In genomic region chr6:105981002-105981887, GRCh38 we compare ENCODE assay signal across 9 cellular contexts.
DNase-seq lines count a peak whose midpoint lies in the region; ATAC-seq, FAIRE-seq and TF ChIP-seq lines count a peak whose summit lies in the region.
"Had no signal": no experiment of that assay in that cellular context is flagged by ENCODE, and none has a peak within 500 bp of the region (broad histone marks: within the 10 kb centered on the region; RNA-seq: fewer than 3 reads in every experiment).

No MANE protein-coding gene starts in this region.

- H3K36me3 ChIP-seq in esophagus muscularis mucosa (no peaks in the 10 kb centered on the region), gastrocnemius medialis (no peaks in the 10 kb centered on the region)

- peak; percentile 47 to 56 for DNase-seq in activated CD4-positive, alpha-beta T cell treated with anti-CD3 and anti-CD28 coated beads, Interleukin-2, amount 50 U/mL, for 48 hours
- no peak for DNase-seq in esophagus muscularis mucosa (ENCODE audit: extremely low spot score)
- DNase-seq in gastrocnemius medialis, result no peak
- DNase-seq in frontal cortex (ENCODE audit: low spot score in 2 of 2), result no peak
- no peak for DNase-seq in NCI-H2227 (lab: John Stamatoyannopoulos, UW; ENCODE audit: unreplicated experiment)

- intact Hi-C loops in esophagus muscularis mucosa (cut with DNase I) (no loop called here), gastrocnemius medialis (cut with DNase I; ENCODE audit: low total_unique reads) (no loop called here)

- TF ChIP-seq CTCF in esophagus muscularis mucosa (IDR thresholded peaks at IDR 0.05) (no peak), gastrocnemius medialis (IDR thresholded peaks at IDR 0.05 in 4 of 5, conservative IDR thresholded peaks at IDR 0.05 in 1 of 5) (no peak)

- TF ChIP-seq EP300 in esophagus muscularis mucosa (IDR thresholded peaks at IDR 0.05), result no peak

- H3K4me3 ChIP-seq in esophagus muscularis mucosa (peak overlapping the region; percentile 31 to 51 (median 38)), gastrocnemius medialis (peak overlapping the region; percentile 39 to 57 (median 45))
- H3K4me3 ChIP-seq: body of pancreas had no signal

- TF ChIP-seq POLR2A in esophagus muscularis mucosa (IDR thresholded peaks at IDR 0.05; ENCODE audit: low read depth), result no peak
- TF ChIP-seq POLR2A in gastrocnemius medialis (IDR thresholded peaks at IDR 0.05), result no peak

- ATAC-seq in GM18907 (IDR thresholded peaks at IDR 0.05; ENCODE audit: unreplicated experiment) (peak; percentile 46), gastrocnemius medialis (no peak), GM18858 (IDR thresholded peaks at IDR 0.05; ENCODE audit: unreplicated experiment) (no peak), HG03135 (IDR thresholded peaks at IDR 0.05; ENCODE audit: unreplicated experiment) (no peak)
- ATAC-seq: body of pancreas had no signal

- WGBS in esophagus muscularis mucosa, result 13% methylated on average over 45 of the region's 62 CpGs

- no peak for FAIRE-seq in frontal cortex (lab: Jason Lieb, UNC)

- peaks cover 6 to 20% (median 19%) of the 10 kb centered on the region in 4 donors for H3K4me1 ChIP-seq in esophagus muscularis mucosa
- H3K4me1 ChIP-seq in gastrocnemius medialis, result peaks cover 7 to 11% of the 10 kb centered on the region in 2 donors

- in situ Hi-C loops in gastrocnemius medialis (cut with MboI; ENCODE audit: low sequenced_read_pairs in 4 of 4), result loop anchor here in 1 of 4 donors (25.0 kb wide), 1 partner anchor 244 kb away; no protein-coding TSS in a partner anchor

- H3K27me3 ChIP-seq in esophagus muscularis mucosa, result peaks cover 0 to 61% (median 22%) of the 10 kb centered on the region in 4 donors
- peaks cover 31 to 37% (median 35%) of the 10 kb centered on the region in 3 donors for H3K27me3 ChIP-seq in gastrocnemius medialis

- no peaks in the 10 kb centered on the region for H3K9me3 ChIP-seq in esophagus muscularis mucosa
- H3K9me3 ChIP-seq in gastrocnemius medialis, result no peaks in the 10 kb centered on the region
- H3K9me3 ChIP-seq: body of pancreas had no signal

- H3K27ac ChIP-seq in esophagus muscularis mucosa (replicated peaks in 1 of 4), result no peak overlapping the region
- H3K27ac ChIP-seq in gastrocnemius medialis, result no peak overlapping the region
- H3K27ac ChIP-seq: body of pancreas had no signal

Comparison
In these comparisons a context has a peak if more than half of its experiments do, and no peak if none do; other contexts are left out.
1. DNase-seq: peak in activated CD4-positive, alpha-beta T cell treated with anti-CD3 and anti-CD28 coated beads, Interleukin-2, amount 50 U/mL, for 48 hours (2 of 2); none in esophagus muscularis mucosa (single experiment), gastrocnemius medialis (0 of 2), frontal cortex (0 of 2) and NCI-H2227 (single experiment).